9 cellular contexts compared by ENCODE assay signal in the genomic region with DNA sequence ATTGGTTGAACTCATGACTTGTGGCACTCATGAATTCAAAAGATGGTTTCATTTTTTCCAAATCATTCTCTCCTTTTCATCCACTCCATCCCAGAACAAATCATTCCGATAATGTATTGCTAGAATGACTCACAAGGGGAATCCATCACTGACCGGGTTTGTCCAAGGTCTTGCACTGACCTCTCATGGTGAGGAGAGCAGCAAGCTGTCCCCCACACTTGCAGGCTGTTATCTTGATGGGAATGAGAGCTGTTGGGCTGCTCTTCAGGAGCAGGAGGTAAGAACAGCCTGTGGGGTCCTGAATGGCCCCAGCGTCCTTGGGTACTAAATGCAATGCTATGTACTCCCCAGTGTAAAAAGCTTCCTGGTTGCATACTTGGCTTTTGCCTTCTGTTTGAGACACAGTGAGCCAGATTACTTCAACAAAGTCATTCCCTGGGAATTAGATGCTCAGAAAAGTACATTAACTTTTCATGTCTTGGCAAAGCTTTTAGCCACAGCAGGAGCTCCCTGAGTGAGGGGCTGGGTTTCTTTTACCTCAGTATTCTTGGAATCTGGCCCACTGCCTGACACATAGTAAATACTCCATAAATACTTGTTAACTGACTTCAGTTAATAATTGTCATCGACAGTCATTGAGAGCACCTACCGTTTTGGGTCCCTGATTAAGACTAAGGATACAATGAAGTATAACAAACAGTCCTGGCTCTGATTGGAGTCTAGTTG. TPM values are rescaled to one million over a fixed set of nuclear protein-coding genes. Genes with fewer than 3 reads are reported as not detected.
DNase-seq lines count a peak whose midpoint lies in the region; ATAC-seq, FAIRE-seq and TF ChIP-seq lines count a peak whose summit lies in the region.
"Had no signal": no experiment of that assay in that cellular context is flagged by ENCODE, and none has a peak within 500 bp of the region (broad histone marks: within the 10 kb centered on the region; RNA-seq: fewer than 3 reads in every experiment).

No MANE protein-coding gene starts in this region.

- peak overlapping the region; percentile 74 for H3K4me2 ChIP-seq in HepG2 (ENCODE audit: low read depth, low read length)

- DNase-seq in activated CD4-positive, alpha-beta memory T cell treated with anti-CD3 and anti-CD28 coated beads, Interleukin-2, amount 10 ng/mL, durations not matched to agents 7 days and 5 days: no peak
- no peak for DNase-seq in activated CD4-positive, alpha-beta memory T cell treated with anti-CD3 and anti-CD28 coated beads for 36 hours
- DNase-seq in brain microvascular endothelial cell: peak; percentile 57
- peak; percentile 64 for DNase-seq in HepG2 (ENCODE audit: low spot score)
- DNase-seq in tibial artery: peak in 1 of 2 donors; percentile 60
- DNase-seq in GM12891 (ENCODE audit: insufficient read length, low spot score): no peak
- DNase-seq: CD4-positive, CD25-positive, alpha-beta regulatory T cell had no signal

- H3K36me3 ChIP-seq in brain microvascular endothelial cell (replicated peaks) (no peaks in the 10 kb centered on the region), HepG2 (replicated peaks in 1 of 2; ENCODE audit: control insufficient read depth in 1 of 2, insufficient read depth in 2 of 2, low read length in 2 of 2) (no peaks in the 10 kb centered on the region), tibial artery (peaks cover 0 to 9% (median 2%) of the 10 kb centered on the region in 3 donors)

- intact Hi-C loops in activated CD4-positive, alpha-beta memory T cell treated with anti-CD3 and anti-CD28 coated beads for 36 hours (cut with micrococcal nuclease): loop anchor here (2.0 to 5.0 kb wide), 2 partner anchors 985 to 1094 kb away; no protein-coding TSS in a partner anchor
- intact Hi-C loops in HepG2 (cut with micrococcal nuclease; ENCODE audit: unreplicated experiment): loop anchor here (2.0 to 10.0 kb wide), 7 partner anchors 151 to 984 kb away; no protein-coding TSS in a partner anchor
- intact Hi-C loops in tibial artery (cut with DNase I; ENCODE audit: low total_unique reads): loop anchor here (2.0 to 10.0 kb wide), 3 partner anchors 51 to 461 kb away; a partner anchor contains a TSS

- peak overlapping the region; percentile 89 for H3K27ac Mint-ChIP-seq in activated CD4-positive, alpha-beta memory T cell treated with anti-CD3 and anti-CD28 coated beads, Interleukin-2, amount 10 ng/mL, durations not matched to agents 7 days and 5 days
- H3K27ac Mint-ChIP-seq in activated CD4-positive, alpha-beta memory T cell treated with anti-CD3 and anti-CD28 coated beads for 36 hours: no peak overlapping the region

- TF ChIP-seq CTCF in brain microvascular endothelial cell (IDR thresholded peaks at IDR 0.05; ENCODE audit: low read depth, low read length, missing control alignments) (peak; percentile 54), HepG2 (CRISPR knock-in tag; IDR thresholded peaks at IDR 0.05) (peak; percentile 82), tibial artery (IDR thresholded peaks at IDR 0.05) (peak in 1 of 2 experiments; percentile 9)

- no peak overlapping the region for H3K4me3 Mint-ChIP-seq in activated CD4-positive, alpha-beta memory T cell treated with anti-CD3 and anti-CD28 coated beads, Interleukin-2, amount 10 ng/mL, durations not matched to agents 7 days and 5 days
- no peak overlapping the region for H3K4me3 Mint-ChIP-seq in activated CD4-positive, alpha-beta memory T cell treated with anti-CD3 and anti-CD28 coated beads for 36 hours

- BruUV-seq in HepG2 (replicated peaks; lab: Mats Ljungman, UMichigan): no TSS peak

- no peak for TF ChIP-seq POLR2A in HepG2 (IDR thresholded peaks at IDR 0.05; ENCODE audit: insufficient read depth in 1 of 2, low read depth in 2 of 2, low read length in 2 of 2)
- no peak for TF ChIP-seq POLR2A in GM12891 (IDR thresholded peaks at IDR 0.05; ENCODE audit: low read depth, low read length)

- FAIRE-seq in HepG2 (lab: Jason Lieb, UNC): no peak
- no peak for FAIRE-seq in GM12891 (lab: Jason Lieb, UNC)

- H3K27me3 Mint-ChIP-seq in activated CD4-positive, alpha-beta memory T cell treated with anti-CD3 and anti-CD28 coated beads, Interleukin-2, amount 10 ng/mL, durations not matched to agents 7 days and 5 days: no peaks in the 10 kb centered on the region
- no peaks in the 10 kb centered on the region for H3K27me3 Mint-ChIP-seq in activated CD4-positive, alpha-beta memory T cell treated with anti-CD3 and anti-CD28 coated beads for 36 hours
- H3K27me3 Mint-ChIP-seq: CD4-positive, CD25-positive, alpha-beta regulatory T cell had no signal

- peaks cover 71% of the 10 kb centered on the region for H3K4me1 Mint-ChIP-seq in activated CD4-positive, alpha-beta memory T cell treated with anti-CD3 and anti-CD28 coated beads, Interleukin-2, amount 10 ng/mL, durations not matched to agents 7 days and 5 days
- H3K4me1 Mint-ChIP-seq in activated CD4-positive, alpha-beta memory T cell treated with anti-CD3 and anti-CD28 coated beads for 36 hours (ENCODE audit: low read depth): peaks cover 49% of the 10 kb centered on the region

- H3K27ac ChIP-seq in brain microvascular endothelial cell: peak overlapping the region; percentile 23
- H3K27ac ChIP-seq in HepG2 (ENCODE audit: extremely low read length, insufficient read depth, low read length): peak overlapping the region; percentile 89
- H3K27ac ChIP-seq in tibial artery: peak overlapping the region; percentile 72 to 87

- peak; percentile 25 for ATAC-seq in HepG2
- ATAC-seq in HG03457 (IDR thresholded peaks at IDR 0.05; ENCODE audit: unreplicated experiment): no peak
- ATAC-seq in GM19467 (IDR thresholded peaks at IDR 0.05; ENCODE audit: unreplicated experiment): no peak

- TF ChIP-seq RAD21 in HepG2 (CRISPR knock-in tag; IDR thresholded peaks at IDR 0.05): peak; percentile 40

- in situ Hi-C loops in brain microvascular endothelial cell (cut with HindIII; ENCODE audit: low pct_ligation_motif_present, low sequenced_read_pairs) (no loop called here), HepG2 (cut with HindIII; ENCODE audit: extremely low pct_ligation_motif_present, low pct_unique_long_range_greater_than_20kb) (loop anchor here (10.0 kb wide), 3 partner anchors 461 to 981 kb away; a partner anchor contains a TSS)

- H3K9ac ChIP-seq in HepG2 (ENCODE audit: insufficient read depth, low read depth, low read length): peak overlapping the region; percentile 62

- H3K4me1 ChIP-seq in HepG2 (ENCODE audit: insufficient read depth, low read length) (peaks cover 66% of the 10 kb centered on the region), tibial artery (peaks cover 0 to 58% (median 40%) of the 10 kb centered on the region in 4 donors)

- H4K20me1 ChIP-seq in HepG2 (ENCODE audit: insufficient read depth, low read length): no peaks in the 10 kb centered on the region

- H2AFZ ChIP-seq in HepG2 (ENCODE audit: low read length): no peak overlapping the region

- peaks cover 12% of the 10 kb centered on the region for H3K36me3 Mint-ChIP-seq in activated CD4-positive, alpha-beta memory T cell treated with anti-CD3 and anti-CD28 coated beads, Interleukin-2, amount 10 ng/mL, durations not matched to agents 7 days and 5 days (ENCODE audit: low read depth)
- peaks cover 2% of the 10 kb centered on the region for H3K36me3 Mint-ChIP-seq in activated CD4-positive, alpha-beta memory T cell treated with anti-CD3 and anti-CD28 coated beads for 36 hours
- H3K36me3 Mint-ChIP-seq: CD4-positive, CD25-positive, alpha-beta regulatory T cell had no signal

- H3K9me3 Mint-ChIP-seq in activated CD4-positive, alpha-beta memory T cell treated with anti-CD3 and anti-CD28 coated beads, Interleukin-2, amount 10 ng/mL, durations not matched to agents 7 days and 5 days: no peaks in the 10 kb centered on the region
- H3K9me3 Mint-ChIP-seq in activated CD4-positive, alpha-beta memory T cell treated with anti-CD3 and anti-CD28 coated beads for 36 hours: no peaks in the 10 kb centered on the region
- H3K9me3 Mint-ChIP-seq: CD4-positive, CD25-positive, alpha-beta regulatory T cell had no signal

- no peaks in the 10 kb centered on the region for H3K27me3 ChIP-seq in brain microvascular endothelial cell (replicated peaks)
- no peaks in the 10 kb centered on the region for H3K27me3 ChIP-seq in HepG2 (ENCODE audit: control insufficient read depth in 1 of 2, insufficient read depth in 2 of 2, low read length in 2 of 2)
- no peaks in the 10 kb centered on the region for H3K27me3 ChIP-seq in tibial artery

- H3K9me3 ChIP-seq in HepG2 (ENCODE audit: low read length) (no peaks in the 10 kb centered on the region), tibial artery (no peaks in the 10 kb centered on the region)

- H3K4me3 ChIP-seq in brain microvascular endothelial cell (ENCODE audit: low read depth, low read length) (no peak overlapping the region), HepG2 (replicated peaks in 1 of 3; ENCODE audit: insufficient read depth in 1 of 3, low read depth in 2 of 3, low read length in 3 of 3) (peak overlapping the region in 2 of 3 experiments; percentile 4 to 43; a peak in 1 of 6 replicates), tibial artery (no peak overlapping the region)

- no peaks in the 10 kb centered on the region for H3K79me2 ChIP-seq in HepG2 (ENCODE audit: insufficient read depth, low read length)

- CTCF ChIA-PET in activated CD4-positive, alpha-beta memory T cell treated with anti-CD3 and anti-CD28 coated beads, Interleukin-2, amount 10 ng/mL, durations not matched to agents 7 days and 5 days (lab: Charles Lee): interaction anchor here (1.3 to 7.1 kb wide), 11 partner anchors 13 to 984 kb away, joined by 4 to 92 read pairs (median 28); a partner anchor contains a TSS
- CTCF ChIA-PET in activated CD4-positive, alpha-beta memory T cell treated with anti-CD3 and anti-CD28 coated beads for 36 hours (lab: Charles Lee): interaction anchor here (0.9 to 4.7 kb wide), 11 partner anchors 8 to 627 kb away, joined by 3 to 53 read pairs (median 19); a partner anchor contains a TSS
- CTCF ChIA-PET in HepG2 (lab: Yijun Ruan, JAX; ENCODE audit: low intra/inter-chr PET ratio, low total read pairs): no interaction called here

- 6% methylated on average over 5 of the region's 5 CpGs for WGBS in HepG2 (ENCODE audit: low lambda C conversion rate)

- POLR2A ChIA-PET in activated CD4-positive, alpha-beta memory T cell treated with anti-CD3 and anti-CD28 coated beads, Interleukin-2, amount 10 ng/mL, durations not matched to agents 7 days and 5 days (lab: Charles Lee): interaction anchor here (0.7 to 13.9 kb wide), 20 partner anchors 11 to 1282 kb away, joined by 3 to 381 read pairs (median 7); a partner anchor contains a TSS
- POLR2A ChIA-PET in activated CD4-positive, alpha-beta memory T cell treated with anti-CD3 and anti-CD28 coated beads for 36 hours (lab: Charles Lee): interaction anchor here (1.5 kb wide), 1 partner anchor 46 kb away, joined by 6 read pairs; no protein-coding TSS in a partner anchor
- POLR2A ChIA-PET in HepG2 (lab: Yijun Ruan, JAX): interaction anchor here (0.6 to 5.2 kb wide), 8 partner anchors 9 to 601 kb away, joined by 3 to 100 read pairs (median 6); a partner anchor contains a TSS

- TF ChIP-seq EP300 in HepG2 (IDR thresholded peaks at IDR 0.05; ENCODE audit: low read depth in 2 of 2, low read length in 2 of 2) (no peak), HepG2 (CRISPR knock-in tag; IDR thresholded peaks at IDR 0.05; ENCODE audit: borderline replicate concordance) (no peak)

RNA-seq across cellular contexts. Expression of a gene that starts 24.1 kb away (rescaled TPM):
- total RNA-seq in activated CD4-positive, alpha-beta memory T cell treated with anti-CD3 and anti-CD28 coated beads, Interleukin-2, amount 10 ng/mL, durations not matched to agents 7 days and 5 days: 100 to 1,000 TPM; 223 to 249 TPM
- 100 to 1,000 TPM; 144 to 150 TPM for total RNA-seq in activated CD4-positive, alpha-beta memory T cell treated with anti-CD3 and anti-CD28 coated beads for 36 hours
- 23.5 and 151 TPM in 2 replicates for total RNA-seq in HepG2 (2016; rRNA removed; fragmentation: Illumina TruSeq; extraction: Trizol)
- 18.9 and 19.9 TPM in 2 replicates for total RNA-seq in HepG2 (2016; cell fraction: cytosol; rRNA removed; fragmentation: Illumina TruSeq; extraction: Trizol; ENCODE audit: low read depth)
- 22.0 and 151 TPM in 2 replicates for total RNA-seq in HepG2 (2016; cell fraction: insoluble cytoplasmic fraction; rRNA removed; fragmentation: Illumina TruSeq; extraction: Trizol)
- 19.5 and 22.9 TPM in 2 replicates for total RNA-seq in HepG2 (2016; cell fraction: membrane; rRNA removed; fragmentation: Illumina TruSeq; extraction: Trizol)
- 552 TPM in 2 replicates for total RNA-seq in HepG2 (2016; cell fraction: nucleus; rRNA removed; fragmentation: Illumina TruSeq; extraction: Trizol)
- 303 and 309 TPM in 2 replicates for polyA plus RNA-seq in HepG2 (2011; rRNA removed)
- 35.9 and 39.3 TPM in 2 replicates for polyA plus RNA-seq in HepG2 (2011; cell fraction: cytosol; rRNA removed)
- polyA plus RNA-seq in HepG2 (2011; cell fraction: nucleus; rRNA removed): 1,033 and 1,155 TPM in 2 replicates
- polyA plus RNA-seq in HepG2 (2012): 118 and 121 TPM in 2 replicates
- 4.9 and 6.1 TPM in 2 replicates for polyA plus RNA-seq in HepG2 (2016; cell fraction: cytosol; fragmentation: Illumina TruSeq; extraction: Trizol; ENCODE audit: low read depth)
- 26.1 and 28.4 TPM in 2 replicates for polyA plus RNA-seq in HepG2 (2016; cell fraction: insoluble cytoplasmic fraction; fragmentation: Illumina TruSeq; extraction: Trizol; ENCODE audit: low read depth)
- 6.6 and 9.0 TPM in 2 replicates for polyA plus RNA-seq in HepG2 (2016; cell fraction: membrane; fragmentation: Illumina TruSeq; extraction: Trizol; ENCODE audit: low read depth)
- 607 and 612 TPM in 2 replicates for polyA plus RNA-seq in HepG2 (2016; cell fraction: nucleus; fragmentation: Illumina TruSeq; extraction: Trizol; ENCODE audit: insufficient read depth, low read depth)
- polyA minus RNA-seq in HepG2 (2011; rRNA and poly(A)+ RNA removed; ENCODE audit: low replicate concordance): 138 and 193 TPM in 2 replicates
- 30.6 and 49.5 TPM in 2 replicates for polyA minus RNA-seq in HepG2 (2011; cell fraction: cytosol; rRNA and poly(A)+ RNA removed)
- 1,410 and 1,557 TPM in 2 replicates for polyA minus RNA-seq in HepG2 (2011; cell fraction: nucleus; rRNA and poly(A)+ RNA removed)
- 114 TPM for polyA plus RNA-seq in GM12891 (2012; ENCODE audit: low read depth, missing spikeins)

Comparison
In these comparisons a context has a peak if more than half of its experiments do, and no peak if none do; other contexts are left out.
1. DNase-seq: peak in brain microvascular endothelial cell (single experiment) and HepG2 (single experiment); none in activated CD4-positive, alpha-beta memory T cell treated with anti-CD3 and anti-CD28 coated beads, Interleukin-2, amount 10 ng/mL, durations not matched to agents 7 days and 5 days (single experiment), activated CD4-positive, alpha-beta memory T cell treated with anti-CD3 and anti-CD28 coated beads for 36 hours (single experiment) and GM12891 (single experiment).
2. H3K27ac ChIP-seq: peak in every context shown above with its lines; median percentile 89 in HepG2; 80 in tibial artery; 23 in brain microvascular endothelial cell.
3. H3K4me3 ChIP-seq: peak in HepG2 (2 of 3); none in brain microvascular endothelial cell (single experiment) and tibial artery (0 of 2).